ENCODE assay signal across 17 cellular contexts in genomic region chr15:87527416-87527815, GRCh38.
DNase-seq lines count a peak whose midpoint lies in the region; ATAC-seq and TF ChIP-seq lines count a peak whose summit lies in the region.
"Had no signal": no experiment of that assay in that cellular context is flagged by ENCODE, and none has a peak within 500 bp of the region (broad histone marks: within the 10 kb centered on the region; RNA-seq: fewer than 3 reads in every experiment).

No MANE protein-coding gene starts in this region.

- H2BK15ac ChIP-seq in mesendoderm (replicated peaks; ENCODE audit: low read depth), result no peak overlapping the region

- intact Hi-C loops in body of pancreas (cut with DNase I), result no loop called here
- intact Hi-C loops in tibial artery (cut with DNase I; ENCODE audit: low total_unique reads), result no loop called here

- no peak overlapping the region for H4K8ac ChIP-seq in mesendoderm (ENCODE audit: low read depth, low read length)

- H3K4ac ChIP-seq in mesendoderm (ENCODE audit: low read depth, low read length), result no peak overlapping the region

- H3K4me3 ChIP-seq in MG63 (no peak overlapping the region), body of pancreas (no peak overlapping the region), mesendoderm (ENCODE audit: low read length) (no peak overlapping the region), tibial artery (no peak overlapping the region)
- H3K4me3 ChIP-seq: K562, thoracic aorta had no signal

- H3K27me3 ChIP-seq in MG63 (no peaks in the 10 kb centered on the region), body of pancreas (no peaks in the 10 kb centered on the region), mesendoderm (ENCODE audit: insufficient read depth, low read length, poor library complexity) (no peaks in the 10 kb centered on the region), tibial artery (no peaks in the 10 kb centered on the region)

- no peaks in the 10 kb centered on the region for H3K4me1 Mint-ChIP-seq in stimulated activated effector memory CD8-positive, alpha-beta T cell treated with anti-CD3 and anti-CD28 coated beads, Interleukin-12 subunit alpha, Interleukin-12 subunit beta, amount 100 ng/mL, for 72 hours
- H3K4me1 Mint-ChIP-seq: naive B cell had no signal

- no peaks in the 10 kb centered on the region for H3K79me2 ChIP-seq in mesendoderm (ENCODE audit: control insufficient read depth, insufficient read depth, low read length)

- DNase-seq in ELR (ENCODE audit: low read depth) (peak; percentile 30), MG63 (peak; percentile 41), body of pancreas (peak; percentile 21 to 58 (median 45)), mesendoderm (peak; percentile 70), tibial artery (no peak), NCI-H2227 treated with DMSO at 0.1 percent for 48 hours (lab: John Stamatoyannopoulos, UW) (no peak)
- no peak for DNase-seq in stimulated activated effector memory CD8-positive, alpha-beta T cell treated with anti-CD3 and anti-CD28 coated beads, Interleukin-12 subunit alpha, Interleukin-12 subunit beta, amount 100 ng/mL, for 72 hours (ENCODE audit: low spot score in 2 of 2)
- DNase-seq: activated CD4-positive, alpha-beta T cell treated with anti-CD3 and anti-CD28 coated beads, Interleukin-2, amount 50 U/mL, for 48 hours; activated T-cell treated with anti-CD3 and anti-CD28 coated beads, Interleukin-2, amount 50 U/mL, for 72 hours; left ventricle myocardium superior; naive B cell; NCI-H1436 treated with DMSO at 0.1 percent for 48 hours; right cardiac atrium; stimulated activated CD4-positive, alpha-beta T cell treated with anti-CD3 and anti-CD28 coated beads, Interleukin-1b, Interleukin-23, amount 100 ng/mL, for 48 hours had no signal

- H3K9ac ChIP-seq in mesendoderm (ENCODE audit: low read length), result no peak overlapping the region

- TF ChIP-seq CTCF in body of pancreas (IDR thresholded peaks at IDR 0.05), result no peak
- TF ChIP-seq CTCF in tibial artery (IDR thresholded peaks at IDR 0.05), result no peak

- ATAC-seq in body of pancreas (peak; percentile 68), HG02759 (IDR thresholded peaks at IDR 0.05; ENCODE audit: unreplicated experiment) (no peak)
- ATAC-seq in stimulated activated effector memory CD8-positive, alpha-beta T cell treated with anti-CD3 and anti-CD28 coated beads, Interleukin-12 subunit alpha, Interleukin-12 subunit beta, amount 100 ng/mL, for 72 hours, result no peak
- ATAC-seq: activated T-cell treated with anti-CD3 and anti-CD28 coated beads, Interleukin-2, amount 50 U/mL, for 72 hours; K562; left ventricle myocardium superior; right cardiac atrium had no signal

- H3K18ac ChIP-seq in mesendoderm (ENCODE audit: low read length), result no peak overlapping the region

- H3K9me3 ChIP-seq in MG63 (no peaks in the 10 kb centered on the region; the same call in 1 of the 2 replicates), body of pancreas (no peaks in the 10 kb centered on the region), tibial artery (no peaks in the 10 kb centered on the region)
- H3K9me3 ChIP-seq: thoracic aorta had no signal

- H4K5ac ChIP-seq in mesendoderm (ENCODE audit: low read length), result no peak overlapping the region

- H3K79me1 ChIP-seq in mesendoderm (ENCODE audit: low read length), result no peaks in the 10 kb centered on the region

- TF ChIP-seq POLR2A in body of pancreas (IDR thresholded peaks at IDR 0.05), result no peak

- no peak overlapping the region for H3K23ac ChIP-seq in mesendoderm (ENCODE audit: low read length)

- H3K36me3 ChIP-seq in MG63 (no peaks in the 10 kb centered on the region), body of pancreas (replicated peaks in 1 of 2; ENCODE audit: insufficient read depth in 1 of 2, low read depth in 2 of 2) (no peaks in the 10 kb centered on the region), mesendoderm (ENCODE audit: control insufficient read depth, insufficient read depth, low read length) (no peaks in the 10 kb centered on the region), tibial artery (no peaks in the 10 kb centered on the region)
- H3K36me3 ChIP-seq: thoracic aorta had no signal

- 48 to 50% methylated on average over 4 of the region's 4 CpGs for WGBS in body of pancreas, 2 donors
- no CpG with 5 or more reads among the region's 4 CpGs for WGBS in mesendoderm (ENCODE audit: extremely low coverage, insufficient coverage, low lambda C conversion rate)

- H3K4me2 ChIP-seq in mesendoderm (ENCODE audit: low read length), result no peak overlapping the region

- H3K36me3 Mint-ChIP-seq in stimulated activated effector memory CD8-positive, alpha-beta T cell treated with anti-CD3 and anti-CD28 coated beads, Interleukin-12 subunit alpha, Interleukin-12 subunit beta, amount 100 ng/mL, for 72 hours, result no peaks in the 10 kb centered on the region
- H3K36me3 Mint-ChIP-seq: naive B cell had no signal

- H3K56ac ChIP-seq in mesendoderm (ENCODE audit: low read length), result no peak overlapping the region

- no peaks in the 10 kb centered on the region for H3K9me3 Mint-ChIP-seq in stimulated activated effector memory CD8-positive, alpha-beta T cell treated with anti-CD3 and anti-CD28 coated beads, Interleukin-12 subunit alpha, Interleukin-12 subunit beta, amount 100 ng/mL, for 72 hours

- no peak overlapping the region for H2BK120ac ChIP-seq in mesendoderm (ENCODE audit: low read depth, low read length)

- H2AK5ac ChIP-seq in mesendoderm (ENCODE audit: low read length), result no peak overlapping the region

- H3K27ac ChIP-seq in body of pancreas (peak overlapping the region in 2 of 4 donors; percentile 3 to 5), mesendoderm (ENCODE audit: low read depth, low read length) (no peak overlapping the region), tibial artery (no peak overlapping the region)
- H3K27ac ChIP-seq: thoracic aorta had no signal

- no peak overlapping the region for H3K4me3 Mint-ChIP-seq in stimulated activated effector memory CD8-positive, alpha-beta T cell treated with anti-CD3 and anti-CD28 coated beads, Interleukin-12 subunit alpha, Interleukin-12 subunit beta, amount 100 ng/mL, for 72 hours
- H3K4me3 Mint-ChIP-seq: activated T-cell treated with anti-CD3 and anti-CD28 coated beads, Interleukin-2, amount 50 U/mL, for 72 hours; naive B cell had no signal

- H3K4me1 ChIP-seq in body of pancreas, result peaks cover 5% of the 10 kb centered on the region
- no peaks in the 10 kb centered on the region for H3K4me1 ChIP-seq in mesendoderm (ENCODE audit: control insufficient read depth, low read depth, low read length)
- no peaks in the 10 kb centered on the region for H3K4me1 ChIP-seq in tibial artery

- no peak overlapping the region for H3K27ac Mint-ChIP-seq in stimulated activated effector memory CD8-positive, alpha-beta T cell treated with anti-CD3 and anti-CD28 coated beads, Interleukin-12 subunit alpha, Interleukin-12 subunit beta, amount 100 ng/mL, for 72 hours
- H3K27ac Mint-ChIP-seq: activated T-cell treated with anti-CD3 and anti-CD28 coated beads, Interleukin-2, amount 50 U/mL, for 72 hours; naive B cell had no signal

- no peak overlapping the region for H2BK5ac ChIP-seq in mesendoderm (ENCODE audit: low read length)

Comparison
In these comparisons a context has a peak if more than half of its experiments do, and no peak if none do; other contexts are left out.
1. DNase-seq: peak in ELR (single experiment), MG63 (single experiment), body of pancreas (4 of 4) and mesendoderm (single experiment); none in tibial artery (0 of 2), stimulated activated effector memory CD8-positive, alpha-beta T cell treated with anti-CD3 and anti-CD28 coated beads, Interleukin-12 subunit alpha, Interleukin-12 subunit beta, amount 100 ng/mL, for 72 hours (0 of 2) and NCI-H2227 treated with DMSO at 0.1 percent for 48 hours (single experiment).